ENCODE assay signal across 8 cellular contexts in the genomic region with DNA sequence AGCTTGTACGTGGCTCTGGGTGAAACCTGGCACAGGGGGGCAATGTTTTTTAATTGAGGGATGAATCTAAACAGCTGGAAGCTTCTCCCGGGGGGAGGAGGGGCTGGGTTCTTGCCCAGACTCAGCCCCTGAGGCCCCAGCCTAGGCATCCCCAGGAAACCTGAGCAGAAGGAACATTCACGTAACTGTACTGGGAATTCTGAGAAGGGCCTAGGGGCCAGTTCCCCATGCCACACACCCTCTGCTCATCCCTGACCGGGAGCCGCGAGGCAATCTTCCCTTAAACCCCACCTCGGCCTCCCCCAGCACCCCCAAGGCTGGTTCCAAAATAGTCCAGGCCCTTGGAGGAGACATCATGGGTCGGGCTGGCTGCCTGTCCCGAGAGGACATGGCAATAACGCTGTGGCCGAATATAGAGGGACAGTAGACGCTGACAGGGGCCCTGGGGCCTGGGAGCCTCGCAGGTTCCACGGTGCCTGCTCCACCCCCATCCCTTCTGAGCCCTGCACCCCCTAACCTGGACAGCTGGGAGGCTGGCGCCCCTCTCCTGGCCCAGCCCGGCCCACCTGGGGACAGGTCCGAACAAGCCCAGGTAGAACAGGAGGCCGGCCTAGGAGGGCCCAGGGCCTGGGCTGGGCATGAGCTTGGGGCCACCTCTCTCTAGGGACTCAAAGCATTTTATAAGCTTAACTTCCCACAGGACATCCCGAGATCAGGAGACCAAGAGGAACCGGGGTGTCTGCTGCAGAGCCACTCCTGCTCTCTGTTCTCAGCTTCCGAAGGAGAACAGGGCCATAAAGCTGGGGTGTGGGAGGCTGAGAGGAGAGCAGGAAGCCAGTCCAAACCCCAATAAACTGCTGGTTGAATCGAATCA.
A peak's percentile ranks its signal among the peaks of the same experiment; 100 is the strongest.
DNase-seq lines count a peak whose midpoint lies in the region; ATAC-seq and TF ChIP-seq lines count a peak whose summit lies in the region.

No MANE protein-coding gene starts in this region.

- no peak for TF ChIP-seq POLR2A in erythroblast (IDR thresholded peaks at IDR 0.05; ENCODE audit: low read length)

- peak overlapping the region; percentile 84 to 95 (median 89) for H3K9ac ChIP-seq in skeletal muscle tissue (ENCODE audit: low read depth in 1 of 3, low read length in 3 of 3)

- H3K9me3 ChIP-seq in WERI-Rb-1 (ENCODE audit: severe bottlenecking) (no peaks in the 10 kb centered on the region), right cardiac atrium (ENCODE audit: control insufficient read depth, low read length) (no peaks in the 10 kb centered on the region), skeletal muscle tissue (ENCODE audit: control insufficient read depth in 3 of 3, low read length in 3 of 3) (no peaks in the 10 kb centered on the region)

- no peak overlapping the region for H3K4me3 ChIP-seq in WERI-Rb-1 (ENCODE audit: low read depth, low read length)
- no peak overlapping the region for H3K4me3 ChIP-seq in right cardiac atrium (ENCODE audit: low read length)
- H3K4me3 ChIP-seq in skeletal muscle tissue (ENCODE audit: low read length in 3 of 3): peak overlapping the region in 2 of 3 donors; percentile 2 to 70

- intact Hi-C loops in right cardiac atrium (cut with DNase I): loop anchor here (2.0 to 10.0 kb wide), 4 partner anchors 97 to 167 kb away; no protein-coding TSS in a partner anchor

- TF ChIP-seq CTCF in GM20000 (IDR thresholded peaks at IDR 0.05; ENCODE audit: extremely low read depth, missing control alignments) (no peak), WERI-Rb-1 (IDR thresholded peaks at IDR 0.05; ENCODE audit: low read depth, low read length) (no peak)

- WGBS in right cardiac atrium: 72% methylated on average over 22 of the region's 22 CpGs

- H3K27ac ChIP-seq in WERI-Rb-1 (peak overlapping the region; percentile 73), right cardiac atrium (ENCODE audit: low read length) (peak overlapping the region; percentile 58), skeletal muscle tissue (ENCODE audit: low read depth, low read length) (peak overlapping the region; percentile 99)

- H3K36me3 ChIP-seq in WERI-Rb-1: no peaks in the 10 kb centered on the region
- no peaks in the 10 kb centered on the region for H3K36me3 ChIP-seq in skeletal muscle tissue (ENCODE audit: control insufficient read depth in 3 of 3, insufficient read depth in 3 of 3, low read length in 3 of 3)

- H3K4me1 ChIP-seq in right cardiac atrium (ENCODE audit: control insufficient read depth, insufficient read depth, low read length): peaks cover 13% of the 10 kb centered on the region
- peaks cover 75 to 87% (median 79%) of the 10 kb centered on the region in 3 donors for H3K4me1 ChIP-seq in skeletal muscle tissue (ENCODE audit: control insufficient read depth in 3 of 3, insufficient read depth in 3 of 3, low read length in 3 of 3)

- ATAC-seq in right cardiac atrium (peak; percentile 3 to 5), HG02623 (IDR thresholded peaks at IDR 0.05; ENCODE audit: unreplicated experiment) (no peak)

- DNase-seq in GM20000 (ENCODE audit: low spot score) (peak; percentile 6), WERI-Rb-1 (peak; percentile 60), right cardiac atrium (peak in 2 of 3 donors; percentile 55 to 58), erythroblast (lab: John Stamatoyannopoulos, UW) (no peak), GF-D8 (lab: John Stamatoyannopoulos, UW) (no peak), DMS79 (lab: John Stamatoyannopoulos, UW) (no peak)

- no peaks in the 10 kb centered on the region for H3K27me3 ChIP-seq in WERI-Rb-1 (ENCODE audit: insufficient read depth, low read depth, severe bottlenecking)
- H3K27me3 ChIP-seq in right cardiac atrium (ENCODE audit: control insufficient read depth, insufficient read depth): no peaks in the 10 kb centered on the region
- H3K27me3 ChIP-seq in skeletal muscle tissue (ENCODE audit: control insufficient read depth in 3 of 3, insufficient read depth in 3 of 3, low read length in 3 of 3): no peaks in the 10 kb centered on the region

Comparison
In these comparisons a context has a peak if more than half of its experiments do, and no peak if none do; other contexts are left out.
1. DNase-seq: peak in GM20000 (single experiment), WERI-Rb-1 (single experiment) and right cardiac atrium (2 of 3); none in erythroblast (0 of 2), GF-D8 (single experiment) and DMS79 (single experiment).
2. H3K4me3 ChIP-seq: peak in skeletal muscle tissue (2 of 3); none in WERI-Rb-1 (single experiment) and right cardiac atrium (single experiment).
3. Peak in every context shown above with its lines, with median percentiles within 50 percentile points of each other: H3K27ac ChIP-seq.